Comparison of ENCODE assay signal across 8 cellular contexts in genomic region chr2:160061533-160062282, GRCh38. TPM values are rescaled to one million over a fixed set of nuclear protein-coding genes. Genes with fewer than 3 reads are reported as not detected.
DNase-seq lines count a peak whose midpoint lies in the region; TF ChIP-seq lines count a peak whose summit lies in the region.

No MANE protein-coding gene starts in this region.

- TF ChIP-seq CTCF in astrocyte of the cerebellum (IDR thresholded peaks at IDR 0.05; ENCODE audit: low read depth, low read length, missing control alignments), result no peak

- in situ Hi-C loops in GM23248 (cut with MboI), result no loop called here
- in situ Hi-C loops in astrocyte of the cerebellum (cut with HindIII; ENCODE audit: low sequenced_read_pairs), result no loop called here

- H3K36me3 ChIP-seq in GM23248 (ENCODE audit: low read depth), result no peaks in the 10 kb centered on the region
- H3K36me3 ChIP-seq in iPS-18a (ENCODE audit: control insufficient read depth, low read depth, low read length), result no peaks in the 10 kb centered on the region

- 27 to 45% methylated on average over 28 to 45 of the region's 45 CpGs for WGBS in GM23248 (ENCODE audit: low coverage in 1 of 2, low lambda C conversion rate in 2 of 2, missing lambda C conversion rate in 2 of 2), 2 experiments

- H3K4me3 ChIP-seq in GM23248 (peak overlapping the region; percentile 77), astrocyte of the cerebellum (ENCODE audit: low read depth, low read length) (peak overlapping the region; percentile 70), iPS-18a (ENCODE audit: low read length) (peak overlapping the region; percentile 77), skin epidermis (peak overlapping the region; percentile 49 to 76 (median 61))

- H2AFZ ChIP-seq in GM23248, result peak overlapping the region; percentile 95

- H3K9me3 ChIP-seq in GM23248 (ENCODE audit: low read depth), result no peaks in the 10 kb centered on the region
- no peaks in the 10 kb centered on the region for H3K9me3 ChIP-seq in iPS-18a (ENCODE audit: control insufficient read depth, low read depth, low read length)

- H3K4me2 ChIP-seq in GM23248 (ENCODE audit: unreplicated experiment), result peak overlapping the region; percentile 68

- DNase-seq in GM23248 (peak; percentile 48), astrocyte of the cerebellum (ENCODE audit: low read depth) (no peak), NCI-H2196 treated with DMSO at 0.1 percent for 48 hours (lab: John Stamatoyannopoulos, UW; ENCODE audit: unreplicated experiment) (no peak), SKM-1 (lab: John Stamatoyannopoulos, UW; ENCODE audit: unreplicated experiment) (no peak), medulla oblongata (ENCODE audit: extremely low spot score) (no peak), NCI-H2029 treated with DMSO at 0.1 percent for 48 hours (lab: John Stamatoyannopoulos, UW) (no peak)

- H3K9me2 ChIP-seq in GM23248 (ENCODE audit: insufficient read depth), result no peaks in the 10 kb centered on the region

- H3K27me3 ChIP-seq in GM23248 (replicated peaks; ENCODE audit: insufficient read depth), result no peaks in the 10 kb centered on the region
- peaks cover 40% of the 10 kb centered on the region for H3K27me3 ChIP-seq in iPS-18a (ENCODE audit: control insufficient read depth, insufficient read depth, low read length)

- H3K27ac ChIP-seq in GM23248 (no peak overlapping the region), iPS-18a (ENCODE audit: low read length) (no peak overlapping the region), skin epidermis (peak overlapping the region; percentile 21 to 86 (median 76))

- H3F3A ChIP-seq in GM23248 (ENCODE audit: insufficient read depth), result 0 out of 2 replicates have a peak, but pooled peaks cover 12% of the 10 kb centered on the region

- peak overlapping the region; percentile 74 for H3K9ac ChIP-seq in GM23248
- no peak overlapping the region for H3K9ac ChIP-seq in iPS-18a (ENCODE audit: low read length)

- H3K4me1 ChIP-seq in GM23248 (ENCODE audit: insufficient read depth), result peaks cover 7% of the 10 kb centered on the region; the same call in 1 of the 2 replicates
- peaks cover 8% of the 10 kb centered on the region for H3K4me1 ChIP-seq in iPS-18a (ENCODE audit: control insufficient read depth, low read depth, low read length)

- H4K20me1 ChIP-seq in GM23248 (ENCODE audit: insufficient read depth), result no peaks in the 10 kb centered on the region

- H3K79me2 ChIP-seq in GM23248 (ENCODE audit: insufficient read depth), result peaks cover 42% of the 10 kb centered on the region

RNA-seq across cellular contexts. Expression of gene PLA2R1, which starts 0.7 kb away (rescaled TPM):
- total RNA-seq in GM23248 (2014; rRNA removed; shearing (Covaris generic)), result 14.9 and 16.0 TPM in 2 replicates
- polyA plus RNA-seq in GM23248 (2016; fragmentation: Nextera tagmentation; extraction: Ambion mirVana), result 8.9 and 9.4 TPM in 2 replicates

Comparison
In these comparisons a context has a peak if more than half of its experiments do, and no peak if none do; other contexts are left out.
1. H3K27ac ChIP-seq: peak in skin epidermis (21 of 21); none in GM23248 (single experiment) and iPS-18a (single experiment).
2. Peak in every context shown above with its lines, with median percentiles within 50 percentile points of each other: H3K4me3 ChIP-seq.